Comparison of ENCODE assay signal across 1 cellular context in the genomic region with DNA sequence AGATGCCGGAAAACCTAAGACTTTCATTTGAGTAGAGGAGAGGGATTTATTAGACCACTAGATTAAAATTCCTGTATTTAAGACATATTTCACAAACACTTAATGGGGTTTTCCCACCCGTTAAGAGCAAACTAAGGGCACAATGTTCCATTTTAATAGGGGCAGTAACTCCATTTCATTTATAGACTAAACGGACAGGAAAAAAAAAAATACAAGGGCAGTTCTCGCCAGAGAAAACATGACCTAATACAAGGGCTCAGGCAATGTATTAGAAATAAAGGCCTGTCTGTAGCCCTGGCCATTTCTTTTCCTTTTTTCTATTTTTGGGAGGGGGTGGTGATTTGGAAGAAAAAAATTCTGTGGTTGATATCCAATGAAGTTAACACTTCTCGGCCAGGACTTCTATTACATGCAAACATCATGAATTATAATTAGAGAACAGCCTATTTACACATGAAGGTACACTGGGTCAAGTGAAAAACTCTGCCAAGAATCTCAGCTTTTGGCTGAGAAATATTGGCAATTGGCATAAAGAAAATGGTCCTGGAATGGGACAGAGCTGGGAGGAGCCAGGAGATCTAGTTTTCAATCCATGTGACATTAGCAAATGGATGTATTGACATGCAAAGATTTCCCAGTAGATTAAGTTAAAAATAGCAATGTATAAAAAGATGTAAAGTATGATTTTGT.
TF ChIP-seq lines count a peak whose summit lies in the region.

No MANE protein-coding gene starts in this region.

TF ChIP-seq in SK-N-SH treated with all-trans-retinoic acid at 6 μM for 48 hours, 23 proteins besides CTCF, POLR2A, EP300 and RAD21 (continued from another document):
- TF ChIP-seq, protein P1, sequence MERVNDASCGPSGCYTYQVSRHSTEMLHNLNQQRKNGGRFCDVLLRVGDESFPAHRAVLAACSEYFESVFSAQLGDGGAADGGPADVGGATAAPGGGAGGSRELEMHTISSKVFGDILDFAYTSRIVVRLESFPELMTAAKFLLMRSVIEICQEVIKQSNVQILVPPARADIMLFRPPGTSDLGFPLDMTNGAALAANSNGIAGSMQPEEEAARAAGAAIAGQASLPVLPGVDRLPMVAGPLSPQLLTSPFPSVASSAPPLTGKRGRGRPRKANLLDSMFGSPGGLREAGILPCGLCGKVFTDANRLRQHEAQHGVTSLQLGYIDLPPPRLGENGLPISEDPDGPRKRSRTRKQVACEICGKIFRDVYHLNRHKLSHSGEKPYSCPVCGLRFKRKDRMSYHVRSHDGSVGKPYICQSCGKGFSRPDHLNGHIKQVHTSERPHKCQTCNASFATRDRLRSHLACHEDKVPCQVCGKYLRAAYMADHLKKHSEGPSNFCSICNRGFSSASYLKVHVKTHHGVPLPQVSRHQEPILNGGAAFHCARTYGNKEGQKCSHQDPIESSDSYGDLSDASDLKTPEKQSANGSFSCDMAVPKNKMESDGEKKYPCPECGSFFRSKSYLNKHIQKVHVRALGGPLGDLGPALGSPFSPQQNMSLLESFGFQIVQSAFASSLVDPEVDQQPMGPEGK (CRISPR knock-in tag; IDR thresholded peaks at IDR 0.05; ENCODE audit: borderline replicate concordance) = no peak
- TF ChIP-seq ZC3H10 (CRISPR knock-in tag; IDR thresholded peaks at IDR 0.05) = no peak
- TF ChIP-seq, protein P2, sequence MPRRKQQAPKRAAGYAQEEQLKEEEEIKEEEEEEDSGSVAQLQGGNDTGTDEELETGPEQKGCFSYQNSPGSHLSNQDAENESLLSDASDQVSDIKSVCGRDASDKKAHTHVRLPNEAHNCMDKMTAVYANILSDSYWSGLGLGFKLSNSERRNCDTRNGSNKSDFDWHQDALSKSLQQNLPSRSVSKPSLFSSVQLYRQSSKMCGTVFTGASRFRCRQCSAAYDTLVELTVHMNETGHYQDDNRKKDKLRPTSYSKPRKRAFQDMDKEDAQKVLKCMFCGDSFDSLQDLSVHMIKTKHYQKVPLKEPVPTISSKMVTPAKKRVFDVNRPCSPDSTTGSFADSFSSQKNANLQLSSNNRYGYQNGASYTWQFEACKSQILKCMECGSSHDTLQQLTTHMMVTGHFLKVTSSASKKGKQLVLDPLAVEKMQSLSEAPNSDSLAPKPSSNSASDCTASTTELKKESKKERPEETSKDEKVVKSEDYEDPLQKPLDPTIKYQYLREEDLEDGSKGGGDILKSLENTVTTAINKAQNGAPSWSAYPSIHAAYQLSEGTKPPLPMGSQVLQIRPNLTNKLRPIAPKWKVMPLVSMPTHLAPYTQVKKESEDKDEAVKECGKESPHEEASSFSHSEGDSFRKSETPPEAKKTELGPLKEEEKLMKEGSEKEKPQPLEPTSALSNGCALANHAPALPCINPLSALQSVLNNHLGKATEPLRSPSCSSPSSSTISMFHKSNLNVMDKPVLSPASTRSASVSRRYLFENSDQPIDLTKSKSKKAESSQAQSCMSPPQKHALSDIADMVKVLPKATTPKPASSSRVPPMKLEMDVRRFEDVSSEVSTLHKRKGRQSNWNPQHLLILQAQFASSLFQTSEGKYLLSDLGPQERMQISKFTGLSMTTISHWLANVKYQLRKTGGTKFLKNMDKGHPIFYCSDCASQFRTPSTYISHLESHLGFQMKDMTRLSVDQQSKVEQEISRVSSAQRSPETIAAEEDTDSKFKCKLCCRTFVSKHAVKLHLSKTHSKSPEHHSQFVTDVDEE (CRISPR knock-in tag; IDR thresholded peaks at IDR 0.05) = no peak
- TF ChIP-seq ZFP30 (CRISPR knock-in tag; IDR thresholded peaks at IDR 0.05) = no peak
- TF ChIP-seq PPARA (CRISPR knock-in tag; IDR thresholded peaks at IDR 0.05; ENCODE audit: borderline replicate concordance) = no peak
- TF ChIP-seq, protein P3, sequence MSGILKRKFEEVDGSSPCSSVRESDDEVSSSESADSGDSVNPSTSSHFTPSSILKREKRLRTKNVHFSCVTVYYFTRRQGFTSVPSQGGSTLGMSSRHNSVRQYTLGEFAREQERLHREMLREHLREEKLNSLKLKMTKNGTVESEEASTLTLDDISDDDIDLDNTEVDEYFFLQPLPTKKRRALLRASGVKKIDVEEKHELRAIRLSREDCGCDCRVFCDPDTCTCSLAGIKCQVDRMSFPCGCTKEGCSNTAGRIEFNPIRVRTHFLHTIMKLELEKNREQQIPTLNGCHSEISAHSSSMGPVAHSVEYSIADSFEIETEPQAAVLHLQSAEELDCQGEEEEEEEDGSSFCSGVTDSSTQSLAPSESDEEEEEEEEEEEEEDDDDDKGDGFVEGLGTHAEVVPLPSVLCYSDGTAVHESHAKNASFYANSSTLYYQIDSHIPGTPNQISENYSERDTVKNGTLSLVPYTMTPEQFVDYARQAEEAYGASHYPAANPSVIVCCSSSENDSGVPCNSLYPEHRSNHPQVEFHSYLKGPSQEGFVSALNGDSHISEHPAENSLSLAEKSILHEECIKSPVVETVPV (CRISPR knock-in tag; IDR thresholded peaks at IDR 0.05) = no peak
- TF ChIP-seq, protein P4, sequence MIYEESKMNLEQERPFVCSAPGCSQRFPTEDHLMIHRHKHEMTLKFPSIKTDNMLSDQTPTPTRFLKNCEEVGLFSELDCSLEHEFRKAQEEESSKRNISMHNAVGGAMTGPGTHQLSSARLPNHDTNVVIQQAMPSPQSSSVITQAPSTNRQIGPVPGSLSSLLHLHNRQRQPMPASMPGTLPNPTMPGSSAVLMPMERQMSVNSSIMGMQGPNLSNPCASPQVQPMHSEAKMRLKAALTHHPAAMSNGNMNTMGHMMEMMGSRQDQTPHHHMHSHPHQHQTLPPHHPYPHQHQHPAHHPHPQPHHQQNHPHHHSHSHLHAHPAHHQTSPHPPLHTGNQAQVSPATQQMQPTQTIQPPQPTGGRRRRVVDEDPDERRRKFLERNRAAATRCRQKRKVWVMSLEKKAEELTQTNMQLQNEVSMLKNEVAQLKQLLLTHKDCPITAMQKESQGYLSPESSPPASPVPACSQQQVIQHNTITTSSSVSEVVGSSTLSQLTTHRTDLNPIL (CRISPR knock-in tag; IDR thresholded peaks at IDR 0.05; ENCODE audit: low read depth) = no peak
- TF ChIP-seq TOX (CRISPR knock-in tag; IDR thresholded peaks at IDR 0.05; ENCODE audit: borderline replicate concordance) = no peak
